ENCODE assay signal across 8 cellular contexts in genomic region chr16:85751665-85752501, GRCh38. TPM values are rescaled to one million over a fixed set of nuclear protein-coding genes. Genes with fewer than 3 reads are reported as not detected.
A peak's percentile ranks its signal among the peaks of the same experiment; 100 is the strongest.
DNase-seq lines count a peak whose midpoint lies in the region; TF ChIP-seq lines count a peak whose summit lies in the region.
"Had no signal": no experiment of that assay in that cellular context is flagged by ENCODE, and none has a peak within 500 bp of the region (broad histone marks: within the 10 kb centered on the region; RNA-seq: fewer than 3 reads in every experiment).

No MANE protein-coding gene starts in this region.

- H3K27ac ChIP-seq in ectodermal cell (ENCODE audit: insufficient read depth, low read depth, low read length, poor library complexity, severe bottlenecking) (no peak overlapping the region), prostate gland (peak overlapping the region; percentile 65 to 67)
- H3K27ac ChIP-seq: HL-60 had no signal

- TF ChIP-seq CTCF in GM06990 (IDR thresholded peaks at IDR 0.05; ENCODE audit: insufficient read depth, low read length, poor library complexity, severe bottlenecking) (no peak), prostate gland (IDR thresholded peaks at IDR 0.05) (no peak)

- peaks cover 0 to 2% (median 0%) of the 10 kb centered on the region in 3 donors for H3K9me3 Mint-ChIP-seq in IgD-negative memory B cell

- peaks cover 4% of the 10 kb centered on the region for H3K36me3 Mint-ChIP-seq in IgD-negative memory B cell

- H3K9me3 ChIP-seq in ectodermal cell (ENCODE audit: control insufficient read depth, low read length) (no peaks in the 10 kb centered on the region), prostate gland (no peaks in the 10 kb centered on the region)

- H3K36me3 ChIP-seq in GM06990 (ENCODE audit: control insufficient read depth, insufficient read depth, low read length) = no peaks in the 10 kb centered on the region
- H3K36me3 ChIP-seq in ectodermal cell (ENCODE audit: control insufficient read depth, insufficient read depth, low read length) = no peaks in the 10 kb centered on the region
- no peaks in the 10 kb centered on the region for H3K36me3 ChIP-seq in prostate gland

- WGBS in ectodermal cell, 2 experiments = 24% methylated on average over 15 of the region's 15 CpGs
- 45% methylated on average over 15 of the region's 15 CpGs for WGBS in prostate gland

- H3K27me3 Mint-ChIP-seq in IgD-negative memory B cell = peaks cover 7% of the 10 kb centered on the region

- DNase-seq in GM06990 (ENCODE audit: extremely low read depth, insufficient read length) (peak; percentile 49), prostate gland (ENCODE audit: low spot score) (no peak), NCI-H1092 treated with DMSO at 0.1 percent for 48 hours (lab: John Stamatoyannopoulos, UW) (no peak), SKM-1 (lab: John Stamatoyannopoulos, UW; ENCODE audit: unreplicated experiment) (no peak)
- DNase-seq in stimulated activated CD4-positive, alpha-beta T cell treated with anti-CD3 and anti-CD28 coated beads, Interleukin-15, amount 100 ng/mL, for 24 hours = no peak

- H3K27me3 ChIP-seq in GM06990 (replicated peaks; ENCODE audit: control insufficient read depth, insufficient read depth, low read length) (no peaks in the 10 kb centered on the region), ectodermal cell (ENCODE audit: control insufficient read depth, insufficient read depth, low read length, poor library complexity, severe bottlenecking) (peaks cover 47% of the 10 kb centered on the region), prostate gland (replicated peaks; ENCODE audit: insufficient read depth) (no peaks in the 10 kb centered on the region)

- H3K27ac Mint-ChIP-seq in IgD-negative memory B cell = peak overlapping the region in 2 of 3 donors; percentile 24 to 99

- no peak for TF ChIP-seq POLR2A in prostate gland (IDR thresholded peaks at IDR 0.05)

- peaks cover 55 to 60% (median 58%) of the 10 kb centered on the region in 3 donors for H3K4me1 Mint-ChIP-seq in IgD-negative memory B cell

- intact Hi-C loops in prostate gland (cut with DNase I) = no loop called here

- H3K4me1 ChIP-seq in ectodermal cell (ENCODE audit: control insufficient read depth, insufficient read depth, low read length) = peaks cover 27% of the 10 kb centered on the region
- peaks cover 21% of the 10 kb centered on the region for H3K4me1 ChIP-seq in prostate gland (replicated peaks)

- peak overlapping the region; percentile 75 to 93 (median 86) for H3K4me3 Mint-ChIP-seq in IgD-negative memory B cell

- H3K4me3 ChIP-seq in GM06990 (replicated peaks; ENCODE audit: low read depth, low read length) (peak overlapping the region; percentile 43), ectodermal cell (ENCODE audit: insufficient read depth, low read depth, low read length) (peak overlapping the region; percentile 30), prostate gland (no peak overlapping the region)

RNA-seq across cellular contexts. Expression of gene C16orf74, which starts 1.0 kb away (rescaled TPM):
- polyA plus RNA-seq in IgD-negative memory B cell = 39.7 TPM
- 1.1 TPM for polyA plus RNA-seq in ectodermal cell (2013, experiment 1 of 4)
- 2.5 TPM for polyA plus RNA-seq in ectodermal cell (2013, experiment 2 of 4)
- polyA plus RNA-seq in ectodermal cell (2013, experiment 3 of 4) = 2.4 TPM
- 3.0 TPM for polyA plus RNA-seq in ectodermal cell (2013, experiment 4 of 4)
- 10 to 100 TPM; 17.4 to 19.3 TPM for total RNA-seq in prostate gland

RNA-seq across cellular contexts. Expression of gene EMC8, which starts 47.5 kb away (rescaled TPM):
- polyA plus RNA-seq in IgD-negative memory B cell = 28.3 TPM
- 36.0 TPM for polyA plus RNA-seq in ectodermal cell (2013, experiment 1 of 4)
- 37.4 TPM for polyA plus RNA-seq in ectodermal cell (2013, experiment 2 of 4)
- 32.2 TPM for polyA plus RNA-seq in ectodermal cell (2013, experiment 3 of 4)
- polyA plus RNA-seq in ectodermal cell (2013, experiment 4 of 4) = 37.0 TPM
- 10 to 100 TPM; 30.2 to 38.8 TPM for total RNA-seq in prostate gland

RNA-seq across cellular contexts. Expression of gene COX4I1, which starts 47.6 kb away (rescaled TPM):
- polyA plus RNA-seq in IgD-negative memory B cell = 1,007 TPM
- polyA plus RNA-seq in ectodermal cell (2013, experiment 1 of 4) = 568 TPM
- polyA plus RNA-seq in ectodermal cell (2013, experiment 2 of 4) = 574 TPM
- 531 TPM for polyA plus RNA-seq in ectodermal cell (2013, experiment 3 of 4)
- 582 TPM for polyA plus RNA-seq in ectodermal cell (2013, experiment 4 of 4)
- 100 to 1,000 TPM; 345 to 562 TPM for total RNA-seq in prostate gland

Comparison
In these comparisons a context has a peak if more than half of its experiments do, and no peak if none do; other contexts are left out.
1. H3K4me3 ChIP-seq: peak in GM06990 (single experiment) and ectodermal cell (single experiment); none in prostate gland (0 of 2).